In the genomic region with DNA sequence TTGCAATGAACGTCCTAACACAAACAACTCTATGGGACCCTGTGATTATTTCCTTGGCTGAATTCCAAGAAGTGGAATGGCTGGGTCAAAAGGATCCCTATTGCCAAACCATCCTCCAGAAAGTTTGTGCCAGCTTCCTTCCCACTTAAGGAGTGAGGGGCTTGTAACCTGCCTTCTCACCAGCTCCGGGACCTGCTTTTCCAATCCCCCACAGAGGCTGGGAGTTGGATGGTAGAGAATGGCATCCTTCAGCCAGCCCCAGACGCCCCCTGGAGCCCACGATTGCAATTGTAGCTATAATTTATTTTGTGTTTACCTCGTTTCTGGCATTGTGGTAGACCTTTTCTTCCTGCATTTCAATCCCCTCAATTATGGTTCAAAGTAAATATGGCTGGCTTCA, we compare ENCODE assay signal across 10 cellular contexts. TPM values are rescaled to one million over a fixed set of nuclear protein-coding genes. Genes with fewer than 3 reads are reported as not detected.
DNase-seq lines count a peak whose midpoint lies in the region; ATAC-seq and TF ChIP-seq lines count a peak whose summit lies in the region.
"Had no signal": no experiment of that assay in that cellular context is flagged by ENCODE, and none has a peak within 500 bp of the region (broad histone marks: within the 10 kb centered on the region; RNA-seq: fewer than 3 reads in every experiment).

No MANE protein-coding gene starts in this region.

- H3K9me3 Mint-ChIP-seq in neural crest cell, result no peaks in the 10 kb centered on the region

- H3K27me3 Mint-ChIP-seq in neural crest cell (ENCODE audit: low read depth), result peaks cover 31% of the 10 kb centered on the region

- no peak overlapping the region for H3K4me3 Mint-ChIP-seq in neural crest cell

- no peak for TF ChIP-seq POLR2A in NB4 (IDR thresholded peaks at IDR 0.05; ENCODE audit: extremely low read depth, insufficient read length)

- DNase-seq in NCI-H1417 (lab: John Stamatoyannopoulos, UW), result peak in 2 of 3 experiments; percentile 50 to 72
- DNase-seq in NCI-H1417 treated with DMSO at 0.1 percent for 48 hours (lab: John Stamatoyannopoulos, UW), result no peak
- peak; percentile 28 for DNase-seq in NB4 (ENCODE audit: low read depth)
- peak; percentile 54 for DNase-seq in astrocyte of the hippocampus (ENCODE audit: low read depth, low spot score)
- peak; percentile 59 for DNase-seq in neural crest cell (ENCODE audit: low read depth, low spot score)
- no peak for DNase-seq in activated effector memory CD4-positive, alpha-beta T cell treated with Interleukin-2 at 50 U/mL for 16 hours

- H3K4me3 ChIP-seq in NB4 (ENCODE audit: low read depth, low read length), result no peak overlapping the region
- H3K4me3 ChIP-seq: BLaER1 treated with 17β-estradiol and CSF1 and Interleukin-3, amounts not matched to agents 10 nM and 100 nM had no signal

- no peak overlapping the region for H3K27ac Mint-ChIP-seq in neural crest cell (ENCODE audit: unreplicated experiment)

- peak; percentile 69 for TF ChIP-seq CTCF in NB4 (IDR thresholded peaks at IDR 0.05; ENCODE audit: low read depth, low read length)
- peak; percentile 69 for TF ChIP-seq CTCF in neural crest cell (conservative IDR thresholded peaks at IDR 0.05)

- H3K4me1 Mint-ChIP-seq in neural crest cell, result peaks cover 9% of the 10 kb centered on the region

- no peak for ATAC-seq in GM18867 (IDR thresholded peaks at IDR 0.05; ENCODE audit: unreplicated experiment)
- no peak for ATAC-seq in GM19023 (IDR thresholded peaks at IDR 0.05; ENCODE audit: unreplicated experiment)

- H3K36me3 Mint-ChIP-seq in neural crest cell (ENCODE audit: low read depth), result no peaks in the 10 kb centered on the region

RNA-seq across cellular contexts. Expression of gene ZDHHC22, which starts 9.7 kb away (rescaled TPM):
- 5.6 and 5.9 TPM in 2 replicates for total RNA-seq in neural crest cell
- total RNA-seq: T-helper 2 cell treated with Interferon-gamma antibody and Interleukin-4, amounts not matched to agents 100 ng/mL and 5 ng/mL, for 36 hours had no signal

RNA-seq across cellular contexts. Expression of gene TMEM63C, which starts 30.4 kb away (rescaled TPM):
- total RNA-seq in neural crest cell, result 0.59 and 0.91 TPM in 2 replicates

RNA-seq across cellular contexts. Expression of gene CIPC, which starts 53.2 kb away (rescaled TPM):
- 28.7 and 29.8 TPM in 2 replicates for total RNA-seq in neural crest cell

Comparison
In these comparisons a context has a peak if more than half of its experiments do, and no peak if none do; other contexts are left out.
1. DNase-seq: peak in NCI-H1417 (2 of 3), NB4 (single experiment), astrocyte of the hippocampus (single experiment) and neural crest cell (single experiment); none in NCI-H1417 treated with DMSO at 0.1 percent for 48 hours (single experiment) and activated effector memory CD4-positive, alpha-beta T cell treated with Interleukin-2 at 50 U/mL for 16 hours (single experiment).